In genomic region chr6:34095741-34096140, GRCh38 we compare ENCODE assay signal across 24 cellular contexts. TPM values are rescaled to one million over a fixed set of nuclear protein-coding genes. Genes with fewer than 3 reads are reported as not detected.
A peak's percentile ranks its signal among the peaks of the same experiment; 100 is the strongest.
DNase-seq lines count a peak whose midpoint lies in the region; ATAC-seq, FAIRE-seq and TF ChIP-seq lines count a peak whose summit lies in the region.
"Had no signal": no experiment of that assay in that cellular context is flagged by ENCODE, and none has a peak within 500 bp of the region (broad histone marks: within the 10 kb centered on the region; RNA-seq: fewer than 3 reads in every experiment).

No MANE protein-coding gene starts in this region.

- TF ChIP-seq CTCF in WTC11 (IDR thresholded peaks at IDR 0.05) (no peak), Peyer's patch (IDR thresholded peaks at IDR 0.05) (no peak)

- H3K27me3 ChIP-seq in Peyer's patch: no peaks in the 10 kb centered on the region
- H3K27me3 ChIP-seq: MG63 had no signal

- H3K4me3 ChIP-seq in Peyer's patch: no peak overlapping the region
- H3K4me3 ChIP-seq: MG63, PC-9 had no signal

- no peak for ATAC-seq in WTC11
- ATAC-seq: Right ventricle myocardium inferior, T-helper 17 cell had no signal

- H3K27me3 Mint-ChIP-seq in WTC11 (ENCODE audit: low read depth): no peaks in the 10 kb centered on the region

- peaks cover 51% of the 10 kb centered on the region for H3K4me1 Mint-ChIP-seq in WTC11
- H3K4me1 Mint-ChIP-seq: B cell had no signal

- DNase-seq in NCI-H2107 treated with DMSO at 0.1 percent for 48 hours (lab: John Stamatoyannopoulos, UW; ENCODE audit: unreplicated experiment) (peak; percentile 25), NCI-H2107 (lab: John Stamatoyannopoulos, UW) (no peak), NCI-H2171 (lab: John Stamatoyannopoulos, UW) (peak; percentile 76), WTC11 (ENCODE audit: low spot score) (no peak), nucleus accumbens (lab: John Stamatoyannopoulos, UW) (peak in 29 of 56 donors; percentile 3 to 74 (median 32)), RPMI8226 (no peak), Peyer's patch (no peak), RCC 7860 (ENCODE audit: low spot score) (no peak)
- DNase-seq: CD4-positive, alpha-beta T cell; DMS53; EL; Kasumi-1; MG63; NCI-H1092 treated with DMSO at 0.1 percent for 48 hours; NCI-H146; NCI-H2227 treated with DMSO at 0.1 percent for 48 hours; NCI-H748 treated with DMSO at 0.1 percent for 48 hours; PC-9; T-helper 17 cell had no signal

- peaks cover 3% of the 10 kb centered on the region; the same call in 1 of the 2 replicates for H3K36me3 Mint-ChIP-seq in WTC11

- no peaks in the 10 kb centered on the region for H3K9me3 Mint-ChIP-seq in WTC11
- H3K9me3 Mint-ChIP-seq: CD4-positive, alpha-beta T cell had no signal

- CTCF ChIA-PET in WTC11 (lab: Charles Lee): no interaction called here

- H3K27ac Mint-ChIP-seq in WTC11: peak overlapping the region; percentile 71; the same call in 1 of the 2 replicates
- H3K27ac Mint-ChIP-seq: B cell; CD4-positive, alpha-beta T cell had no signal

- POLR2A ChIA-PET in WTC11 (lab: Charles Lee): no interaction called here

- no peaks in the 10 kb centered on the region for H3K4me1 ChIP-seq in Peyer's patch

- no peak overlapping the region for H3K4me3 Mint-ChIP-seq in WTC11
- H3K4me3 Mint-ChIP-seq: B cell; CD4-positive, alpha-beta T cell; T-helper 17 cell had no signal

- FAIRE-seq in RCC 7860 (lab: Jason Lieb, UNC): no peak
- FAIRE-seq: GM12892 had no signal

- H3K36me3 ChIP-seq in Peyer's patch: no peaks in the 10 kb centered on the region
- H3K36me3 ChIP-seq: MG63 had no signal

- H3K27ac ChIP-seq in Peyer's patch: no peak overlapping the region
- H3K27ac ChIP-seq: PC-9 had no signal

- H3K9me3 ChIP-seq in Peyer's patch: no peaks in the 10 kb centered on the region
- H3K9me3 ChIP-seq: MG63 had no signal

- TF ChIP-seq POLR2A in Peyer's patch (IDR thresholded peaks at IDR 0.05): no peak

TF ChIP-seq in WTC11, 78 proteins besides CTCF, POLR2A, EP300 and RAD21:
- TF ChIP-seq ATF2 (CRISPR knock-in tag; IDR thresholded peaks at IDR 0.05; ENCODE audit: borderline replicate concordance, low read depth): no peak
- TF ChIP-seq, protein P1, sequence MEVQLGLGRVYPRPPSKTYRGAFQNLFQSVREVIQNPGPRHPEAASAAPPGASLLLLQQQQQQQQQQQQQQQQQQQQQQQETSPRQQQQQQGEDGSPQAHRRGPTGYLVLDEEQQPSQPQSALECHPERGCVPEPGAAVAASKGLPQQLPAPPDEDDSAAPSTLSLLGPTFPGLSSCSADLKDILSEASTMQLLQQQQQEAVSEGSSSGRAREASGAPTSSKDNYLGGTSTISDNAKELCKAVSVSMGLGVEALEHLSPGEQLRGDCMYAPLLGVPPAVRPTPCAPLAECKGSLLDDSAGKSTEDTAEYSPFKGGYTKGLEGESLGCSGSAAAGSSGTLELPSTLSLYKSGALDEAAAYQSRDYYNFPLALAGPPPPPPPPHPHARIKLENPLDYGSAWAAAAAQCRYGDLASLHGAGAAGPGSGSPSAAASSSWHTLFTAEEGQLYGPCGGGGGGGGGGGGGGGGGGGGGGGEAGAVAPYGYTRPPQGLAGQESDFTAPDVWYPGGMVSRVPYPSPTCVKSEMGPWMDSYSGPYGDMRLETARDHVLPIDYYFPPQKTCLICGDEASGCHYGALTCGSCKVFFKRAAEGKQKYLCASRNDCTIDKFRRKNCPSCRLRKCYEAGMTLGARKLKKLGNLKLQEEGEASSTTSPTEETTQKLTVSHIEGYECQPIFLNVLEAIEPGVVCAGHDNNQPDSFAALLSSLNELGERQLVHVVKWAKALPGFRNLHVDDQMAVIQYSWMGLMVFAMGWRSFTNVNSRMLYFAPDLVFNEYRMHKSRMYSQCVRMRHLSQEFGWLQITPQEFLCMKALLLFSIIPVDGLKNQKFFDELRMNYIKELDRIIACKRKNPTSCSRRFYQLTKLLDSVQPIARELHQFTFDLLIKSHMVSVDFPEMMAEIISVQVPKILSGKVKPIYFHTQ (CRISPR knock-in tag; IDR thresholded peaks at IDR 0.05): no peak
- TF ChIP-seq ZNF232 (CRISPR knock-in tag; IDR thresholded peaks at IDR 0.05): no peak
- TF ChIP-seq TCF7 (CRISPR knock-in tag; IDR thresholded peaks at IDR 0.05; ENCODE audit: low read depth): no peak
- no peak for TF ChIP-seq ZNF416 (CRISPR knock-in tag; IDR thresholded peaks at IDR 0.05)
- no peak for TF ChIP-seq ZBTB43 (CRISPR knock-in tag; IDR thresholded peaks at IDR 0.05)
- no peak for TF ChIP-seq NFE2L1 (CRISPR knock-in tag; IDR thresholded peaks at IDR 0.05)
- TF ChIP-seq GABPB1 (CRISPR knock-in tag; IDR thresholded peaks at IDR 0.05): no peak
- no peak for TF ChIP-seq IRF1 (CRISPR knock-in tag; IDR thresholded peaks at IDR 0.05)
- no peak for TF ChIP-seq KAT7 (CRISPR knock-in tag; IDR thresholded peaks at IDR 0.05; ENCODE audit: borderline replicate concordance)
- TF ChIP-seq ZNF396 (CRISPR knock-in tag; IDR thresholded peaks at IDR 0.05; ENCODE audit: borderline replicate concordance): no peak
- TF ChIP-seq ZNF138 (CRISPR knock-in tag; conservative IDR thresholded peaks at IDR 0.05): no peak
- no peak for TF ChIP-seq JUN (CRISPR knock-in tag; IDR thresholded peaks at IDR 0.05)

RNA-seq across cellular contexts. Expression of gene GRM4, which starts 50.1 kb away (rescaled TPM):
- total RNA-seq in WTC11 (2021) (32.2 to 34.5 TPM (median 32.2 TPM) in 3 replicates), Peyer's patch (not detected)
- total RNA-seq: B cell, H4, PC-9, Right ventricle myocardium inferior, SK-MEL-5, T-helper 17 cell had no signal

Comparison
In these comparisons a context has a peak if more than half of its experiments do, and no peak if none do; other contexts are left out.
1. DNase-seq: peak in NCI-H2107 treated with DMSO at 0.1 percent for 48 hours (single experiment), NCI-H2171 (single experiment) and nucleus accumbens (29 of 56); none in NCI-H2107 (single experiment), WTC11 (single experiment), RPMI8226 (single experiment), Peyer's patch (0 of 3) and RCC 7860 (single experiment).
2. RNA of gene GRM4, which starts 50.1 kb away (total RNA-seq): 32.2 to 34.5 TPM in WTC11; not detected in Peyer's patch; every median in the first group is over 10 times any median in the second.